11 cellular contexts compared by ENCODE assay signal in the genomic region with DNA sequence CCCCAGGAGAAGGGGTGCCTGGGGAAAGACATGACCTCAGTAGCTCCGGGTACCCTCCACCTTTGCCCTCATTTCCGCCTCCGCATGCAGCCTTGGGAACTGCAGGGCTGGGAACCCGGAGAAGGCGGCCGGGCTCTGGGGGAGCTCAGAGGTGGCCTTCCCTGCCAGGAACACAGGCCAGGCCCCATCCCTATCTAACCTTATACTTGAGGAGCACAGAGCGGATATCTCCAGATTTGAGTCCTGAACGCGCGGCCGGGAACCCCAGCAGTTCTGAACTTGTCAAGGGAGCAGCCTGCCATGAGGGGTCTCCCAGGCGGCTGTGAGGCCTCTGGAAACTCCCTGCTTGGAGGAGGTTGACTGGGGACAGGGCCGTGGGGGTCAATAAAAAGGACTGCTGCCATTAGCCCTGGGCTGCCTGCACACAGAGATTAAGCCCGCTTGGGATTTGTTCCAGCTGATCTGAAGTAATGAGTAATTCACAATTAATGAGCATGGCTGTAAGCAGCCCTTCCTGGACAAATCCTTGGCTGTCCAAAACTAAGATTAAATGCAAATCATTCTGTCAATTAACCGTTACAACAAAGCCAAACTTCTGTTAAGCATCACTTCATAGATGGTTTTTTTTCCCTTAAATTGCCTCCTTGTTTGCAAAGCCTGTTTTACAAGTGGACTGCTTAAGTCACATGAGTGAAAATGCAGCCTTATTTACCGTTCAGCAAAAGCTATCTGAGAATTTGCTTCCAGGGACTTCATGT. TPM values are rescaled to one million over a fixed set of nuclear protein-coding genes. Genes with fewer than 3 reads are reported as not detected.
DNase-seq lines count a peak whose midpoint lies in the region; ATAC-seq and TF ChIP-seq lines count a peak whose summit lies in the region.
"Had no signal": no experiment of that assay in that cellular context is flagged by ENCODE, and none has a peak within 500 bp of the region (broad histone marks: within the 10 kb centered on the region; RNA-seq: fewer than 3 reads in every experiment).

No MANE protein-coding gene starts in this region.

- H4K20me1 ChIP-seq in DOHH2 (ENCODE audit: control insufficient read depth, insufficient read depth, low read depth, low read length), result no peaks in the 10 kb centered on the region

- H3K27ac ChIP-seq in DOHH2 (ENCODE audit: low read depth, low read length) (peak overlapping the region; percentile 45), right cardiac atrium (ENCODE audit: low read length) (peak overlapping the region; percentile 72), skin epidermis (peak overlapping the region in 18 of 21 experiments; percentile 42 to 94 (median 78))

- H3K4me2 ChIP-seq in DOHH2 (ENCODE audit: low read length), result peak overlapping the region; percentile 54

- peaks cover 3% of the 10 kb centered on the region; the same call in 1 of the 2 replicates for H3K79me2 ChIP-seq in DOHH2 (ENCODE audit: control insufficient read depth, low read length)

- intact Hi-C loops in right cardiac atrium (cut with DNase I), result no loop called here

- peaks cover 10% of the 10 kb centered on the region for H3K36me3 ChIP-seq in DOHH2 (ENCODE audit: control insufficient read depth, low read length)

- peaks cover 20% of the 10 kb centered on the region for H3F3A ChIP-seq in DOHH2 (ENCODE audit: control insufficient read depth, insufficient read depth)

- no peaks in the 10 kb centered on the region for H3K9me2 ChIP-seq in DOHH2 (replicated peaks; ENCODE audit: control insufficient read depth, low read length)

- H3K4me1 ChIP-seq in DOHH2 (ENCODE audit: control insufficient read depth, low read length) (peaks cover 60% of the 10 kb centered on the region), right cardiac atrium (ENCODE audit: control insufficient read depth, insufficient read depth, low read length) (peaks cover 7% of the 10 kb centered on the region)

- H3K27me3 ChIP-seq in DOHH2 (ENCODE audit: control insufficient read depth, low read length) (no peaks in the 10 kb centered on the region), right cardiac atrium (ENCODE audit: control insufficient read depth, insufficient read depth) (no peaks in the 10 kb centered on the region)

- peak overlapping the region; percentile 48 for H3K4me3 ChIP-seq in DOHH2 (ENCODE audit: low read length)
- no peak overlapping the region for H3K4me3 ChIP-seq in right cardiac atrium (ENCODE audit: low read length)
- H3K4me3 ChIP-seq in skin epidermis, result no peak overlapping the region

- no peak for TF ChIP-seq CTCF in DOHH2 (IDR thresholded peaks at IDR 0.05; ENCODE audit: low read depth, low read length, poor library complexity, severe bottlenecking)

- peaks cover 5% of the 10 kb centered on the region; the same call in 1 of the 2 replicates for H3K9me3 ChIP-seq in DOHH2 (ENCODE audit: control insufficient read depth, insufficient read depth, low read length)
- H3K9me3 ChIP-seq in right cardiac atrium (ENCODE audit: control insufficient read depth, low read length), result no peaks in the 10 kb centered on the region

- ATAC-seq in right cardiac atrium, result no peak

- 54% methylated on average over 16 of the region's 16 CpGs for WGBS in right cardiac atrium

- peak; percentile 15 for DNase-seq in activated CD8-positive, alpha-beta memory T cell treated with anti-CD3 and anti-CD28 coated beads, Interleukin-2, amount 50 U/mL, for 4 hours
- peak; percentile 48 to 77 (median 71) for DNase-seq in right cardiac atrium
- DNase-seq in NCI-H510A (lab: John Stamatoyannopoulos, UW), result no peak
- DNase-seq in NCI-H526 (lab: John Stamatoyannopoulos, UW), result no peak
- no peak for DNase-seq in NCI-H1694 (lab: John Stamatoyannopoulos, UW)
- no peak for DNase-seq in DMS 273 treated with DMSO at 0.1 percent for 48 hours (lab: John Stamatoyannopoulos, UW)
- DNase-seq: hippocampal formation; NCI-H2227 treated with DMSO at 0.1 percent for 48 hours; stimulated activated CD4-positive, alpha-beta T cell treated with anti-CD3 and anti-CD28 coated beads, Interleukin-2, amount 100 ng/mL, for 48 hours had no signal

RNA-seq across cellular contexts. Expression of a gene that starts 26.2 kb away (rescaled TPM):
- 10 to 100 TPM; 57.3 to 77.1 (median 70.9) TPM for total RNA-seq in right cardiac atrium
- polyA plus RNA-seq in right cardiac atrium, result 67.9 TPM

Comparison
In these comparisons a context has a peak if more than half of its experiments do, and no peak if none do; other contexts are left out.
1. DNase-seq: peak in activated CD8-positive, alpha-beta memory T cell treated with anti-CD3 and anti-CD28 coated beads, Interleukin-2, amount 50 U/mL, for 4 hours (single experiment) and right cardiac atrium (3 of 3); none in NCI-H510A (single experiment), NCI-H526 (0 of 2), NCI-H1694 (single experiment) and DMS 273 treated with DMSO at 0.1 percent for 48 hours (single experiment).
2. Peak in every context shown above with its lines, with median percentiles within 50 percentile points of each other: H3K27ac ChIP-seq.